29 cellular contexts compared by ENCODE assay signal in genomic region chr5:19690978-19691377, GRCh38.
"Had no signal": no experiment of that assay in that cellular context is flagged by ENCODE, and none has a peak within 500 bp of the region (broad histone marks: within the 10 kb centered on the region; RNA-seq: fewer than 3 reads in every experiment).

No MANE protein-coding gene starts in this region.

- H3K27ac ChIP-seq: dorsolateral prefrontal cortex, esophagus muscularis mucosa, foreskin keratinocyte, gastroesophageal sphincter, heart left ventricle, hepatocyte, neutrophil, pancreas, right lobe of liver, suprapubic skin, vagina had no signal

- H3K4me2 ChIP-seq: hepatocyte had no signal

- H2AFZ ChIP-seq: hepatocyte had no signal

- H3K4me3 ChIP-seq: dorsolateral prefrontal cortex, esophagus muscularis mucosa, gastroesophageal sphincter, heart left ventricle, hepatocyte, lung, mucosa of descending colon, pancreas, right lobe of liver, suprapubic skin, vagina had no signal

- FAIRE-seq: colon, endothelial cell of umbilical vein, kidney, pancreas had no signal

- H3K4me1 Mint-ChIP-seq: memory B cell; mesothelial cell of epicardium; naive B cell; neural crest cell; stimulated activated naive B cell treated with anti-CD40 and anti-IgM and Interleukin-4, amounts not matched to agents 10 μg/mL and 1 μg/mL and 100 μg/mL, for 72 hours had no signal

- ATAC-seq: foreskin keratinocyte; gastroesophageal sphincter; heart left ventricle; left lobe of liver; mucosa of descending colon; natural killer cell treated with Interleukin-12 subunit alpha and Interleukin-12 subunit beta and Interleukin-15 and Interleukin-18, amount 100 ng/mL, for 72 hours; pancreas; right lobe of liver; stimulated activated naive B cell treated with anti-CD40 and anti-IgM and Interleukin-4, amounts not matched to agents 10 μg/mL and 1 μg/mL and 100 μg/mL, for 72 hours had no signal

- H3K27ac Mint-ChIP-seq: memory B cell; mesothelial cell of epicardium; naive B cell; natural killer cell treated with Interleukin-12 subunit alpha and Interleukin-12 subunit beta and Interleukin-15 and Interleukin-18, amount 100 ng/mL, for 72 hours; stimulated activated naive B cell treated with anti-CD40 and anti-IgM and Interleukin-4, amounts not matched to agents 10 μg/mL and 1 μg/mL and 100 μg/mL, for 72 hours; stimulated activated naive CD8-positive, alpha-beta T cell treated with anti-CD3 and anti-CD28 coated beads, Interleukin-15, Interleukin-2, amounts not matched to agents 100 ng/mL and 50 ng/mL, for 24 hours had no signal

- H3K4me3 Mint-ChIP-seq: memory B cell; mesothelial cell of epicardium; naive B cell; natural killer cell treated with Interleukin-12 subunit alpha and Interleukin-12 subunit beta and Interleukin-15 and Interleukin-18, amount 100 ng/mL, for 72 hours; neural crest cell; stimulated activated naive B cell treated with anti-CD40 and anti-IgM and Interleukin-4, amounts not matched to agents 10 μg/mL and 1 μg/mL and 100 μg/mL, for 72 hours; stimulated activated naive CD8-positive, alpha-beta T cell treated with anti-CD3 and anti-CD28 coated beads, Interleukin-15, Interleukin-2, amounts not matched to agents 100 ng/mL and 50 ng/mL, for 24 hours had no signal

- H3K36me3 ChIP-seq: esophagus muscularis mucosa, gastroesophageal sphincter, heart left ventricle, neutrophil, pancreas, right lobe of liver, suprapubic skin, vagina had no signal

- H3K79me2 ChIP-seq: hepatocyte had no signal

- H3K36me3 Mint-ChIP-seq: memory B cell; naive B cell; natural killer cell treated with Interleukin-12 subunit alpha and Interleukin-12 subunit beta and Interleukin-15 and Interleukin-18, amount 100 ng/mL, for 72 hours; stimulated activated naive B cell treated with anti-CD40 and anti-IgM and Interleukin-4, amounts not matched to agents 10 μg/mL and 1 μg/mL and 100 μg/mL, for 72 hours had no signal

- H3K27me3 ChIP-seq: dorsolateral prefrontal cortex, esophagus muscularis mucosa, foreskin keratinocyte, gastroesophageal sphincter, heart left ventricle, hepatocyte, neutrophil, pancreas, right lobe of liver, suprapubic skin, vagina had no signal

- DNase-seq: dorsolateral prefrontal cortex; effector CD8-positive, alpha-beta T cell; foreskin keratinocyte; heart left ventricle; kidney; mucosa of descending colon; naive B cell; pancreas; right lobe of liver; small intestine; stimulated activated CD4-positive, alpha-beta T cell treated with anti-CD3 and anti-CD28 coated beads, Interleukin-15, amount 100 ng/mL, for 24 hours; stimulated activated CD4-positive, alpha-beta T cell treated with anti-CD3 and anti-CD28 coated beads, Interleukin-2, amount 100 ng/mL, for 48 hours; stimulated activated naive B cell treated with anti-CD40 and anti-IgM and Interleukin-4, amounts not matched to agents 10 μg/mL and 1 μg/mL and 100 μg/mL, for 72 hours; trophoblast cell had no signal

- H3K27me3 Mint-ChIP-seq: memory B cell; naive B cell; natural killer cell treated with Interleukin-12 subunit alpha and Interleukin-12 subunit beta and Interleukin-15 and Interleukin-18, amount 100 ng/mL, for 72 hours; stimulated activated naive B cell treated with anti-CD40 and anti-IgM and Interleukin-4, amounts not matched to agents 10 μg/mL and 1 μg/mL and 100 μg/mL, for 72 hours; stimulated activated naive CD8-positive, alpha-beta T cell treated with anti-CD3 and anti-CD28 coated beads, Interleukin-15, Interleukin-2, amounts not matched to agents 100 ng/mL and 50 ng/mL, for 24 hours had no signal

- H3K4me1 ChIP-seq: esophagus muscularis mucosa, foreskin keratinocyte, gastroesophageal sphincter, heart left ventricle, pancreas, right lobe of liver, suprapubic skin, vagina had no signal

- H3K9me3 Mint-ChIP-seq: neural crest cell had no signal

- H3K9me3 ChIP-seq: neutrophil, pancreas, right lobe of liver, vagina had no signal
